ENCODE assay signal across 7 cellular contexts in the genomic region with DNA sequence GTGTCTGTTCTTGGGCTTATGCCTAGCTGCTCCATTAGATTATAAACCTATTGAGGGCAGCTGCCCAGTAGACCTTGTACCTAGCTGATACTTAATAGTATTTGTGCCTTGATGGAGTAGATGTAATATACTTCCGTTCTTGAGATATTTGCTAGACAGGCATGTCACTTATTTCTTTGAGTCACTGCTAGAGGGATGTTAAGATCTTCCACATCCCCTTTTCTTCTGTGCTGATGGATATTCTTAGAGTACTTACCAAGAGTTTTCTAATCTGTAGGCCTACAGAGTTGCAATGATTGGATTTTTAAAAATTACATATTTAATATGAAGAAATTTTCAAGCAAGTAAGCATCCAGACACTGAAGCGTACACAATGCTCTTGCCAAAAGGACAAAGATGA.
"Had no signal": no experiment of that assay in that cellular context is flagged by ENCODE, and none has a peak within 500 bp of the region (broad histone marks: within the 10 kb centered on the region; RNA-seq: fewer than 3 reads in every experiment).

No MANE protein-coding gene starts in this region.

- H3K4me1 Mint-ChIP-seq: IgD-negative memory B cell had no signal

- H3K27ac ChIP-seq: HL-60 had no signal

- H3K36me3 Mint-ChIP-seq: IgD-negative memory B cell had no signal

- ATAC-seq: HepG2, K562 had no signal

- H3K4me3 ChIP-seq: K562 had no signal

- H3K4me3 Mint-ChIP-seq: IgD-negative memory B cell had no signal

- H3K27me3 Mint-ChIP-seq: IgD-negative memory B cell had no signal

- DNase-seq: IMR-90, KBM-7, KG1 had no signal

- H3K27ac Mint-ChIP-seq: IgD-negative memory B cell had no signal
